10 cellular contexts compared by ENCODE assay signal in genomic region chr9:127562841-127563523, GRCh38. TPM values are rescaled to one million over a fixed set of nuclear protein-coding genes. Genes with fewer than 3 reads are reported as not detected.
A peak's percentile ranks its signal among the peaks of the same experiment; 100 is the strongest.
DNase-seq lines count a peak whose midpoint lies in the region; ATAC-seq and TF ChIP-seq lines count a peak whose summit lies in the region.
"Had no signal": no experiment of that assay in that cellular context is flagged by ENCODE, and none has a peak within 500 bp of the region (broad histone marks: within the 10 kb centered on the region; RNA-seq: fewer than 3 reads in every experiment).

No MANE protein-coding gene starts in this region.

- no peak overlapping the region for H3K4me3 ChIP-seq in dorsolateral prefrontal cortex
- H3K4me3 ChIP-seq in mesodermal cell (ENCODE audit: extremely low read depth, insufficient read depth, low read length, poor library complexity, severe bottlenecking): no peak overlapping the region
- H3K4me3 ChIP-seq in aorta (ENCODE audit: low read length in 2 of 2): no peak overlapping the region

- H3K36me3 ChIP-seq in mesodermal cell (ENCODE audit: control insufficient read depth, insufficient read depth, low read length) (peaks cover 65% of the 10 kb centered on the region), aorta (ENCODE audit: control insufficient read depth in 1 of 2, insufficient read depth in 2 of 2, low read length in 1 of 2) (no peaks in the 10 kb centered on the region)

- H3K9me3 ChIP-seq in mesodermal cell (ENCODE audit: control insufficient read depth, low read length) (no peaks in the 10 kb centered on the region), aorta (ENCODE audit: control insufficient read depth, low read length) (no peaks in the 10 kb centered on the region)

- no peak for DNase-seq in Right ventricle myocardium inferior (ENCODE audit: missing footprints)
- no peak for DNase-seq in cardiac septum (ENCODE audit: low spot score)
- no peak for DNase-seq in dorsolateral prefrontal cortex
- peak; percentile 67 to 80 for DNase-seq in aorta
- no peak for DNase-seq in NCI-H1694 (lab: John Stamatoyannopoulos, UW)
- no peak for DNase-seq in cerebellum (ENCODE audit: low spot score)
- DNase-seq: amygdala, retina had no signal

- WGBS in mesodermal cell (ENCODE audit: insufficient coverage in 2 of 2), 2 experiments: 75 to 87% methylated on average over 14 to 16 of the region's 16 CpGs
- 21 to 40% methylated on average over 16 of the region's 16 CpGs for WGBS in aorta, 2 donors

- intact Hi-C loops in Right ventricle myocardium inferior (cut with DNase I) (no loop called here), cardiac septum (cut with DNase I) (loop anchor here (5.0 kb wide), 1 partner anchor 41 kb away; no protein-coding TSS in a partner anchor), dorsolateral prefrontal cortex (cut with DNase I) (no loop called here), aorta (cut with DNase I) (loop anchor here in 1 of 2 donors (2.0 kb wide), 1 partner anchor 16 kb away; no protein-coding TSS in a partner anchor)

- H3K4me1 ChIP-seq in mesodermal cell (ENCODE audit: control insufficient read depth, insufficient read depth, low read length, poor library complexity, severe bottlenecking): peaks cover 62% of the 10 kb centered on the region
- peaks cover 0 to 3% of the 10 kb centered on the region in 2 donors for H3K4me1 ChIP-seq in aorta (ENCODE audit: control insufficient read depth in 1 of 2, insufficient read depth in 2 of 2, low read length in 2 of 2)

- H3K27me3 ChIP-seq in dorsolateral prefrontal cortex (no peaks in the 10 kb centered on the region), aorta (ENCODE audit: control insufficient read depth in 1 of 2, insufficient read depth in 2 of 2, low read length in 1 of 2) (no peaks in the 10 kb centered on the region)

- ATAC-seq in Right ventricle myocardium inferior: peak; percentile 23
- ATAC-seq in aorta (ENCODE audit: low FRiP score): peak; percentile 31
- ATAC-seq in HG03097 (IDR thresholded peaks at IDR 0.05; ENCODE audit: low FRiP score, unreplicated experiment): no peak

- TF ChIP-seq CTCF in dorsolateral prefrontal cortex (IDR thresholded peaks at IDR 0.05 in 54 of 56, conservative IDR thresholded peaks at IDR 0.05 in 2 of 56; ENCODE audit: low read depth in 1 of 56, partially characterized antibody in 56 of 56): no peak

- H3K27ac ChIP-seq in dorsolateral prefrontal cortex: peak overlapping the region in 37 of 59 donors; percentile 1 to 88 (median 46)
- peak overlapping the region; percentile 89 for H3K27ac ChIP-seq in mesodermal cell (ENCODE audit: low read depth, low read length, severe bottlenecking)
- peak overlapping the region; percentile 8 to 54 for H3K27ac ChIP-seq in aorta (ENCODE audit: low read depth in 1 of 2, low read length in 2 of 2)

RNA-seq across cellular contexts. Expression of gene STXBP1, which starts 49.1 kb away (rescaled TPM):
- 51.5 TPM for total RNA-seq in Right ventricle myocardium inferior
- total RNA-seq in cardiac septum: 46.6 TPM
- total RNA-seq in dorsolateral prefrontal cortex: 1,000 to 10,000 TPM in 52 of 120 experiments, 100 to 1,000 TPM in 68; 334 to 1,348 (median 969) TPM
- 42.9 TPM for polyA plus RNA-seq in mesodermal cell (2013, experiment 1 of 2)
- 38.1 TPM for polyA plus RNA-seq in mesodermal cell (2013, experiment 2 of 2)
- total RNA-seq in aorta: 10 to 100 TPM; 50.0 to 69.0 TPM
- 10 to 100 TPM in 1 of 2 donors, 1 to 10 TPM in 1; 6.6 to 20.7 TPM for polyA plus RNA-seq in aorta
- total RNA-seq in cerebellum: 96.1 TPM

Comparison
In these comparisons a context has a peak if more than half of its experiments do, and no peak if none do; other contexts are left out.
1. DNase-seq: peak in aorta (2 of 2); none in Right ventricle myocardium inferior (single experiment), cardiac septum (single experiment), dorsolateral prefrontal cortex (0 of 10), NCI-H1694 (single experiment) and cerebellum (single experiment).
2. H3K27ac ChIP-seq: peak in every context shown above with its lines; median percentile 89 in mesodermal cell; 46 in dorsolateral prefrontal cortex; 31 in aorta.